17 cellular contexts compared by ENCODE assay signal in the genomic region with DNA sequence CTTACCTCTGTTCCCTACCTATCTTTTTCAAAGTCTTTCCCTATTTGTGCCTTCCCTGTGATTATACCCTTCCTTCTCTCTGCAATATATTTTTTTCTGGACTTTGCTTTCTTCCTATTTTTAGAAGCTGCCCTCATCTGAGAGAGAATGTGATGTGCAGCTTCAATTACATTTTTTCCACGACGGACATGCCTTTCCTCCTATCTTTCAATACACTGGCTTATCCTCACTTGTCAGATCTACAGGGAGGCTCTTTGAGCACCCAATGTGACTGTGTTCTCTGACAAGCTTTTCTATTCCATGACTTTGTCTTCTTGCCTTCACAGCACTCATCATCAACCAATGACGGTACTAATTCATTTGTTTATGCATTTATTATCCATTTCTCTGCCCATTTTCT.
"Had no signal": no experiment of that assay in that cellular context is flagged by ENCODE, and none has a peak within 500 bp of the region (broad histone marks: within the 10 kb centered on the region; RNA-seq: fewer than 3 reads in every experiment).

No MANE protein-coding gene starts in this region.

- H3K4me3 ChIP-seq: colonic mucosa, dorsolateral prefrontal cortex, esophagus muscularis mucosa, gastroesophageal sphincter, heart right ventricle, left lung, lower lobe of right lung, mucosa of descending colon had no signal

- H3K27me3 ChIP-seq: colonic mucosa, esophagus muscularis mucosa, foreskin keratinocyte, heart right ventricle, left lung had no signal

- H3K9me3 ChIP-seq: colonic mucosa, esophagus muscularis mucosa, gastroesophageal sphincter, left lung, lower lobe of right lung, mucosa of descending colon had no signal

- H3K27ac ChIP-seq: colonic mucosa, dorsolateral prefrontal cortex, esophagus muscularis mucosa, foreskin keratinocyte, gastroesophageal sphincter, heart right ventricle, left lung, lower lobe of right lung had no signal

- H3K4me1 ChIP-seq: colonic mucosa, foreskin keratinocyte, gastroesophageal sphincter, left lung, lower lobe of right lung had no signal

- H3K36me3 ChIP-seq: colonic mucosa, esophagus muscularis mucosa, gastroesophageal sphincter, heart right ventricle, left lung, lower lobe of right lung had no signal

- DNase-seq: central memory CD4-positive, alpha-beta T cell; colonic mucosa; cortex of kidney; dermis blood vessel endothelial cell; dorsolateral prefrontal cortex; effector CD4-positive, alpha-beta T cell; effector memory CD4-positive, alpha-beta T cell; heart right ventricle; hippocampal formation; left cardiac atrium; left lung; lower lobe of right lung; mesenchymal stem cell; mucosa of descending colon had no signal

- ATAC-seq: gastroesophageal sphincter, left cardiac atrium, left lung, lower lobe of right lung, mucosa of descending colon had no signal
